Comparison of ENCODE assay signal across 8 cellular contexts in genomic region chr2:241036397-241036963, GRCh38. TPM values are rescaled to one million over a fixed set of nuclear protein-coding genes. Genes with fewer than 3 reads are reported as not detected.
DNase-seq lines count a peak whose midpoint lies in the region; ATAC-seq, FAIRE-seq and TF ChIP-seq lines count a peak whose summit lies in the region.

No MANE protein-coding gene starts in this region.

- ATAC-seq in HG02642 (IDR thresholded peaks at IDR 0.05; ENCODE audit: poor library complexity, unreplicated experiment), result peak; percentile 69
- ATAC-seq in stimulated activated effector memory CD8-positive, alpha-beta T cell treated with anti-CD3 and anti-CD28 coated beads, Interleukin-12 subunit alpha, Interleukin-12 subunit beta, amount 100 ng/mL, for 72 hours, result peak; percentile 85

- peaks cover 2% of the 10 kb centered on the region for H3K36me3 Mint-ChIP-seq in astrocyte (ENCODE audit: low read depth, unreplicated experiment)
- H3K36me3 Mint-ChIP-seq in stimulated activated effector memory CD8-positive, alpha-beta T cell treated with anti-CD3 and anti-CD28 coated beads, Interleukin-12 subunit alpha, Interleukin-12 subunit beta, amount 100 ng/mL, for 72 hours, result no peaks in the 10 kb centered on the region

- 0 out of 2 replicates have a peak, but pooled peaks cover 5% of the 10 kb centered on the region for H3F3A ChIP-seq in PC-9 (ENCODE audit: insufficient read depth, low read depth)

- H3K9me3 Mint-ChIP-seq in astrocyte (ENCODE audit: unreplicated experiment), result peaks cover 2% of the 10 kb centered on the region
- H3K9me3 Mint-ChIP-seq in stimulated activated effector memory CD8-positive, alpha-beta T cell treated with anti-CD3 and anti-CD28 coated beads, Interleukin-12 subunit alpha, Interleukin-12 subunit beta, amount 100 ng/mL, for 72 hours, result no peaks in the 10 kb centered on the region

- H3K27me3 ChIP-seq in PC-9 (ENCODE audit: insufficient read depth, low read depth) (peaks cover 36% of the 10 kb centered on the region), astrocyte (ENCODE audit: insufficient read depth, low read length) (peaks cover 7% of the 10 kb centered on the region)

- H3K9me3 ChIP-seq in PC-9 (ENCODE audit: insufficient read depth, low read depth) (no peaks in the 10 kb centered on the region), astrocyte (ENCODE audit: insufficient read depth, low read depth, low read length) (no peaks in the 10 kb centered on the region)

- no peaks in the 10 kb centered on the region for H3K36me3 ChIP-seq in PC-9 (ENCODE audit: low read depth)
- no peaks in the 10 kb centered on the region for H3K36me3 ChIP-seq in astrocyte (ENCODE audit: insufficient read depth, low read length)

- H3K4me1 Mint-ChIP-seq in astrocyte (ENCODE audit: low read depth, unreplicated experiment), result no peaks in the 10 kb centered on the region
- peaks cover 18% of the 10 kb centered on the region for H3K4me1 Mint-ChIP-seq in stimulated activated effector memory CD8-positive, alpha-beta T cell treated with anti-CD3 and anti-CD28 coated beads, Interleukin-12 subunit alpha, Interleukin-12 subunit beta, amount 100 ng/mL, for 72 hours

- in situ Hi-C loops in GM13976 (cut with MboI; ENCODE audit: low sequenced_read_pairs, unreplicated experiment), result no loop called here

- CTCF ChIA-PET in PC-9 (lab: Charles Lee), result no interaction called here

- POLR2A ChIA-PET in PC-9 (lab: Charles Lee; ENCODE audit: unreplicated experiment), result no interaction called here

- H3K4me1 ChIP-seq in PC-9 (replicated peaks; ENCODE audit: insufficient read depth) (peaks cover 8% of the 10 kb centered on the region), astrocyte (ENCODE audit: insufficient read depth, low read length) (peaks cover 7% of the 10 kb centered on the region)

- FAIRE-seq in astrocyte (lab: Jason Lieb, UNC), result no peak

- H3K4me2 ChIP-seq in PC-9 (peak overlapping the region; percentile 76), astrocyte (ENCODE audit: low read length) (peak overlapping the region; percentile 75)

- TF ChIP-seq CTCF in GM13976 (IDR thresholded peaks at IDR 0.05; ENCODE audit: borderline replicate concordance, control extremely low read depth, extremely low read depth, insufficient read depth, missing control alignments) (no peak), PC-9 (conservative IDR thresholded peaks at IDR 0.05) (no peak), astrocyte (IDR thresholded peaks at IDR 0.05; ENCODE audit: insufficient read depth, low read depth, low read length) (no peak)

- intact Hi-C loops in PC-9 (cut with micrococcal nuclease; ENCODE audit: unreplicated experiment), result loop anchor here (1.0 kb wide), 1 partner anchor 38 kb away; the partner anchor contains the start of gene SNED1

- H3K27me3 Mint-ChIP-seq in astrocyte (ENCODE audit: low read depth, unreplicated experiment), result peaks cover 69% of the 10 kb centered on the region

- H3K9ac ChIP-seq in astrocyte (ENCODE audit: low read length), result no peak overlapping the region

- H3K4me3 Mint-ChIP-seq in astrocyte (ENCODE audit: unreplicated experiment), result no peak overlapping the region
- H3K4me3 Mint-ChIP-seq in stimulated activated effector memory CD8-positive, alpha-beta T cell treated with anti-CD3 and anti-CD28 coated beads, Interleukin-12 subunit alpha, Interleukin-12 subunit beta, amount 100 ng/mL, for 72 hours, result peak overlapping the region; percentile 71

- no peaks in the 10 kb centered on the region for H3K9me2 ChIP-seq in PC-9 (ENCODE audit: insufficient read depth)

- H4K20me1 ChIP-seq in PC-9 (ENCODE audit: insufficient read depth), result no peaks in the 10 kb centered on the region
- peaks cover 3% of the 10 kb centered on the region for H4K20me1 ChIP-seq in astrocyte (ENCODE audit: insufficient read depth, low read length)

- H3K4me3 ChIP-seq in PC-9 (peak overlapping the region; percentile 37; the same call in 1 of the 2 replicates), astrocyte (ENCODE audit: insufficient read depth, low read depth, low read length) (no peak overlapping the region)

- BruUV-seq in PC-9 (replicated peaks; lab: Mats Ljungman, UMichigan), result no TSS peak

- no peak overlapping the region for H3K27ac Mint-ChIP-seq in astrocyte (ENCODE audit: unreplicated experiment)
- H3K27ac Mint-ChIP-seq in stimulated activated effector memory CD8-positive, alpha-beta T cell treated with anti-CD3 and anti-CD28 coated beads, Interleukin-12 subunit alpha, Interleukin-12 subunit beta, amount 100 ng/mL, for 72 hours, result no peak overlapping the region

- peak; percentile 88 for DNase-seq in GM13976 (ENCODE audit: low spot score)
- DNase-seq in PC-9, result peak; percentile 73 to 88
- DNase-seq in astrocyte (ENCODE audit: low read depth), result no peak
- peak; percentile 70 for DNase-seq in left kidney (ENCODE audit: low read depth, low spot score)
- peak; percentile 28 to 74 for DNase-seq in stimulated activated effector memory CD8-positive, alpha-beta T cell treated with anti-CD3 and anti-CD28 coated beads, Interleukin-12 subunit alpha, Interleukin-12 subunit beta, amount 100 ng/mL, for 72 hours (ENCODE audit: low spot score in 2 of 2)
- DNase-seq in GDM1 (lab: John Stamatoyannopoulos, UW), result no peak
- no peak for DNase-seq in kidney glomerular epithelial cell (lab: John Stamatoyannopoulos, UW)

- H3K27ac ChIP-seq in PC-9 (no peak overlapping the region), astrocyte (ENCODE audit: low read depth, low read length) (no peak overlapping the region)

- H2AFZ ChIP-seq in PC-9 (no peak overlapping the region), astrocyte (ENCODE audit: low read depth, low read length) (peak overlapping the region; percentile 14)

- no peaks in the 10 kb centered on the region for H3K79me2 ChIP-seq in PC-9 (ENCODE audit: low read depth)
- H3K79me2 ChIP-seq in astrocyte (ENCODE audit: insufficient read depth, low read length), result no peaks in the 10 kb centered on the region

RNA-seq across cellular contexts. Expression of gene SNED1, which starts 38.1 kb away (rescaled TPM):
- total RNA-seq in PC-9 (2021) (2.8 and 9.6 TPM in 2 replicates), astrocyte (0.23 and 0.48 TPM in 2 replicates)

Comparison
In these comparisons a context has a peak if more than half of its experiments do, and no peak if none do; other contexts are left out.
1. DNase-seq: peak in GM13976 (single experiment), PC-9 (2 of 2), left kidney (single experiment) and stimulated activated effector memory CD8-positive, alpha-beta T cell treated with anti-CD3 and anti-CD28 coated beads, Interleukin-12 subunit alpha, Interleukin-12 subunit beta, amount 100 ng/mL, for 72 hours (2 of 2); none in astrocyte (single experiment), GDM1 (single experiment) and kidney glomerular epithelial cell (single experiment).